In genomic region chr11:72413914-72414628, GRCh38 we compare ENCODE assay signal across 8 cellular contexts. TPM values are rescaled to one million over a fixed set of nuclear protein-coding genes. Genes with fewer than 3 reads are reported as not detected.
A peak's percentile ranks its signal among the peaks of the same experiment; 100 is the strongest.
DNase-seq lines count a peak whose midpoint lies in the region; ATAC-seq and TF ChIP-seq lines count a peak whose summit lies in the region.

No MANE protein-coding gene starts in this region.

- peaks cover 0 to 10% of the 10 kb centered on the region in 2 donors for H3K4me1 ChIP-seq in lung (ENCODE audit: control insufficient read depth in 2 of 2, insufficient read depth in 2 of 2, low read length in 2 of 2)

- no peaks in the 10 kb centered on the region for H3K27me3 ChIP-seq in lung (ENCODE audit: control insufficient read depth, insufficient read depth)

- WGBS in lung, 2 donors, result 28 to 30% methylated on average over 3 of the region's 3 CpGs

- TF ChIP-seq CTCF in lung (IDR thresholded peaks at IDR 0.05; ENCODE audit: control extremely low read depth, extremely low read depth), result peak; percentile 78

- no peak overlapping the region for H3K4me3 ChIP-seq in lung

- H3K9me3 ChIP-seq in lung (ENCODE audit: control insufficient read depth in 2 of 2, insufficient read depth in 1 of 2, low read length in 1 of 2), result no peaks in the 10 kb centered on the region

- no peaks in the 10 kb centered on the region for H3K36me3 ChIP-seq in lung (ENCODE audit: control insufficient read depth in 2 of 2, insufficient read depth in 2 of 2, low read length in 2 of 2)

- ATAC-seq in lung (ENCODE audit: insufficient read depth, low FRiP score) (peak; percentile 61), HG03095 (IDR thresholded peaks at IDR 0.05; ENCODE audit: unreplicated experiment) (no peak)

- peak; percentile 7 for DNase-seq in DMS114 treated with DMSO at 0.1 percent for 48 hours (lab: John Stamatoyannopoulos, UW; ENCODE audit: unreplicated experiment)
- peak; percentile 75 for DNase-seq in HK-2 (ENCODE audit: unreplicated experiment)
- DNase-seq in NCI-H748 (lab: John Stamatoyannopoulos, UW; ENCODE audit: unreplicated experiment), result peak; percentile 90
- DNase-seq in activated CD4-positive, alpha-beta T cell treated with anti-CD3 and anti-CD28 coated beads, Interleukin-2, amount 50 U/mL, for 4 hours, result peak; percentile 67 to 71
- peak; percentile 72 to 86 for DNase-seq in dermis microvascular lymphatic vessel endothelial cell (ENCODE audit: low read depth in 2 of 2)
- DNase-seq in lung (ENCODE audit: low spot score), result peak; percentile 85
- DNase-seq in stimulated activated CD8-positive, alpha-beta memory T cell treated with anti-CD3 and anti-CD28 coated beads, Interleukin-12 subunit alpha, Interleukin-12 subunit beta, amount 100 ng/mL, for 4 hours (ENCODE audit: low read depth), result peak; percentile 41

- peak overlapping the region in 1 of 2 donors; percentile 61 for H3K27ac ChIP-seq in lung (ENCODE audit: low read depth in 1 of 2, low read length in 1 of 2)

RNA-seq across cellular contexts. Expression of gene CLPB, which starts 20.3 kb away (rescaled TPM):
- total RNA-seq in dermis microvascular lymphatic vessel endothelial cell (30.5 and 30.6 TPM in 2 replicates), lung (10 to 100 TPM; 14.6 to 33.4 TPM)
- polyA plus RNA-seq in lung, result 10 to 100 TPM; 12.7 to 13.8 TPM

Comparison
In these comparisons a context has a peak if more than half of its experiments do, and no peak if none do; other contexts are left out.
1. DNase-seq: peak in every context shown above with its lines; median percentile 90 in NCI-H748; 85 in lung; 79 in dermis microvascular lymphatic vessel endothelial cell; 75 in HK-2; 69 in activated CD4-positive, alpha-beta T cell treated with anti-CD3 and anti-CD28 coated beads, Interleukin-2, amount 50 U/mL, for 4 hours; 41 in stimulated activated CD8-positive, alpha-beta memory T cell treated with anti-CD3 and anti-CD28 coated beads, Interleukin-12 subunit alpha, Interleukin-12 subunit beta, amount 100 ng/mL, for 4 hours; 7 in DMS114 treated with DMSO at 0.1 percent for 48 hours.